Comparison of ENCODE assay signal across 2 cellular contexts in the genomic region with DNA sequence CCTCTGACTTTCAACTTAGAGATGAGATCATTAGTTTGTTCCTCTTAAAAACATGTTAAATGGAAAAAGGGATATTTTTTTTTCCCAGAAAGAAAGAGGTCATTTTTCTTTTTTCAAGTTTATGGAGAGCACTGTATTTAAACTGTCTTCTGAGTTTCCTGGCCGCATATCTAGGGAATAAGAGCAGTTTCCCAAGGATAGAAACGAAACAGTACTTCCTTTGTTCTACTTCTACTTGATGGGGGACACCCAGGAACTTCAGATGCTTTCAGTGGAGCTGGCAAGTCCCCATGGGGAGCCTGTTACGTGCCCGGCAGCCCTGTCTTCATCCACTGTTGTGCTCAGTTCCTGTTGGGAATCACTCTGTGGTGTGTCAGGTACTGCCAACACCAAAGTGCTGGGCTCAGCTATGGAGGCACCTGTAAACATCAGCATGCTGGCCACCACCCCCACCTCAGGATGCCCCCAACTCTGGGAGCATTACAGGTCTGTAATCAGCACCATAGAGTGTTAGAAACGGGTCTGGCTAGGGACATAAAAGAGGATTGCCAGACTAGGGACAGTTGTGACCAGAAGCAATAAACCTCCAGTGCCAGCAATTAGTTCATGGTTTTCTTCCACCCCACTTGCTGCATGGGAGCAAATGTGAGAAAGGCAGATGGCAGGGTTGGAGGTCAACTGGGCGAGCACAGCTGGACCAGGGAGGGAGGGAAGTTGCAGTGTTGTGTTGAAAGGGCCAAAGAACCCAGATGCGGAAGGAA.
TF ChIP-seq lines count a peak whose summit lies in the region.

No MANE protein-coding gene starts in this region.

TF ChIP-seq in IMR-90, 13 proteins besides CTCF, POLR2A, EP300 and RAD21:
- TF ChIP-seq MAZ (IDR thresholded peaks at IDR 0.05; ENCODE audit: borderline replicate concordance, low read depth, low read length), result no peak
- TF ChIP-seq RCOR1 (IDR thresholded peaks at IDR 0.05; ENCODE audit: insufficient replicate concordance, low read length), result no peak
- TF ChIP-seq MAFK (IDR thresholded peaks at IDR 0.05; ENCODE audit: low read depth, low read length), result no peak
- TF ChIP-seq NFE2L2 (IDR thresholded peaks at IDR 0.05; ENCODE audit: low read depth, low read length), result no peak
- no peak for TF ChIP-seq CHD1 (IDR thresholded peaks at IDR 0.05; ENCODE audit: low read depth, low read length)
- TF ChIP-seq SMC3 (IDR thresholded peaks at IDR 0.05; ENCODE audit: low read depth, low read length), result no peak
- no peak for TF ChIP-seq MXI1 (IDR thresholded peaks at IDR 0.05; ENCODE audit: borderline replicate concordance, low read depth, low read length)
- TF ChIP-seq, protein P1, sequence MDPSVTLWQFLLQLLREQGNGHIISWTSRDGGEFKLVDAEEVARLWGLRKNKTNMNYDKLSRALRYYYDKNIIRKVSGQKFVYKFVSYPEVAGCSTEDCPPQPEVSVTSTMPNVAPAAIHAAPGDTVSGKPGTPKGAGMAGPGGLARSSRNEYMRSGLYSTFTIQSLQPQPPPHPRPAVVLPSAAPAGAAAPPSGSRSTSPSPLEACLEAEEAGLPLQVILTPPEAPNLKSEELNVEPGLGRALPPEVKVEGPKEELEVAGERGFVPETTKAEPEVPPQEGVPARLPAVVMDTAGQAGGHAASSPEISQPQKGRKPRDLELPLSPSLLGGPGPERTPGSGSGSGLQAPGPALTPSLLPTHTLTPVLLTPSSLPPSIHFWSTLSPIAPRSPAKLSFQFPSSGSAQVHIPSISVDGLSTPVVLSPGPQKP (IDR thresholded peaks at IDR 0.05; ENCODE audit: borderline replicate concordance, low read depth, low read length), result no peak
- TF ChIP-seq, protein P2, sequence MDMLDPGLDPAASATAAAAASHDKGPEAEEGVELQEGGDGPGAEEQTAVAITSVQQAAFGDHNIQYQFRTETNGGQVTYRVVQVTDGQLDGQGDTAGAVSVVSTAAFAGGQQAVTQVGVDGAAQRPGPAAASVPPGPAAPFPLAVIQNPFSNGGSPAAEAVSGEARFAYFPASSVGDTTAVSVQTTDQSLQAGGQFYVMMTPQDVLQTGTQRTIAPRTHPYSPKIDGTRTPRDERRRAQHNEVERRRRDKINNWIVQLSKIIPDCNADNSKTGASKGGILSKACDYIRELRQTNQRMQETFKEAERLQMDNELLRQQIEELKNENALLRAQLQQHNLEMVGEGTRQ (IDR thresholded peaks at IDR 0.05; ENCODE audit: low read depth, low read length), result no peak
- TF ChIP-seq BHLHE40 (IDR thresholded peaks at IDR 0.05; ENCODE audit: low read depth, low read length), result no peak
- TF ChIP-seq FOS (IDR thresholded peaks at IDR 0.05; ENCODE audit: low read depth, low read length), result no peak
- no peak for TF ChIP-seq CEBPB (IDR thresholded peaks at IDR 0.05; ENCODE audit: low read depth, low read length)

TF ChIP-seq in SK-N-SH, 30 proteins besides CTCF, POLR2A, EP300 and RAD21:
- no peak for TF ChIP-seq TEAD4 (IDR thresholded peaks at IDR 0.05; ENCODE audit: borderline replicate concordance, insufficient read depth)
- no peak for TF ChIP-seq CHD2 (IDR thresholded peaks at IDR 0.05; ENCODE audit: low read length, partially characterized antibody)
- TF ChIP-seq FOXJ3 (CRISPR knock-in tag; IDR thresholded peaks at IDR 0.05), result no peak
- no peak for TF ChIP-seq TAF1 (IDR thresholded peaks at IDR 0.05; ENCODE audit: borderline replicate concordance, low read depth, low read length)
- no peak for TF ChIP-seq NRF1 (IDR thresholded peaks at IDR 0.05; ENCODE audit: low read depth, low read length)
- TF ChIP-seq MXI1 (IDR thresholded peaks at IDR 0.05; ENCODE audit: low read depth, low read length), result no peak
- no peak for TF ChIP-seq FOSL2 (IDR thresholded peaks at IDR 0.05; ENCODE audit: borderline replicate concordance, low read depth)
- TF ChIP-seq RCOR1 (IDR thresholded peaks at IDR 0.05; ENCODE audit: low read length), result no peak
- TF ChIP-seq, protein P3, sequence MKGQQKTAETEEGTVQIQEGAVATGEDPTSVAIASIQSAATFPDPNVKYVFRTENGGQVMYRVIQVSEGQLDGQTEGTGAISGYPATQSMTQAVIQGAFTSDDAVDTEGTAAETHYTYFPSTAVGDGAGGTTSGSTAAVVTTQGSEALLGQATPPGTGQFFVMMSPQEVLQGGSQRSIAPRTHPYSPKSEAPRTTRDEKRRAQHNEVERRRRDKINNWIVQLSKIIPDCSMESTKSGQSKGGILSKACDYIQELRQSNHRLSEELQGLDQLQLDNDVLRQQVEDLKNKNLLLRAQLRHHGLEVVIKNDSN (IDR thresholded peaks at IDR 0.05; ENCODE audit: borderline replicate concordance, low read depth), result no peak
- TF ChIP-seq, protein P4, sequence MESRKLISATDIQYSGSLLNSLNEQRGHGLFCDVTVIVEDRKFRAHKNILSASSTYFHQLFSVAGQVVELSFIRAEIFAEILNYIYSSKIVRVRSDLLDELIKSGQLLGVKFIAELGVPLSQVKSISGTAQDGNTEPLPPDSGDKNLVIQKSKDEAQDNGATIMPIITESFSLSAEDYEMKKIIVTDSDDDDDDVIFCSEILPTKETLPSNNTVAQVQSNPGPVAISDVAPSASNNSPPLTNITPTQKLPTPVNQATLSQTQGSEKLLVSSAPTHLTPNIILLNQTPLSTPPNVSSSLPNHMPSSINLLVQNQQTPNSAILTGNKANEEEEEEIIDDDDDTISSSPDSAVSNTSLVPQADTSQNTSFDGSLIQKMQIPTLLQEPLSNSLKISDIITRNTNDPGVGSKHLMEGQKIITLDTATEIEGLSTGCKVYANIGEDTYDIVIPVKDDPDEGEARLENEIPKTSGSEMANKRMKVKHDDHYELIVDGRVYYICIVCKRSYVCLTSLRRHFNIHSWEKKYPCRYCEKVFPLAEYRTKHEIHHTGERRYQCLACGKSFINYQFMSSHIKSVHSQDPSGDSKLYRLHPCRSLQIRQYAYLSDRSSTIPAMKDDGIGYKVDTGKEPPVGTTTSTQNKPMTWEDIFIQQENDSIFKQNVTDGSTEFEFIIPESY (IDR thresholded peaks at IDR 0.05; ENCODE audit: borderline replicate concordance, low read depth), result no peak
- TF ChIP-seq EZH2phosphoT487 (IDR thresholded peaks at IDR 0.05; ENCODE audit: borderline replicate concordance, low read depth), result no peak
- TF ChIP-seq GABPA (IDR thresholded peaks at IDR 0.05; ENCODE audit: low read depth), result no peak
- no peak for TF ChIP-seq RXRA (IDR thresholded peaks at IDR 0.05; ENCODE audit: borderline replicate concordance, low read depth)
- TF ChIP-seq FOXM1 (IDR thresholded peaks at IDR 0.05; ENCODE audit: low read depth), result no peak
- TF ChIP-seq, protein P5, sequence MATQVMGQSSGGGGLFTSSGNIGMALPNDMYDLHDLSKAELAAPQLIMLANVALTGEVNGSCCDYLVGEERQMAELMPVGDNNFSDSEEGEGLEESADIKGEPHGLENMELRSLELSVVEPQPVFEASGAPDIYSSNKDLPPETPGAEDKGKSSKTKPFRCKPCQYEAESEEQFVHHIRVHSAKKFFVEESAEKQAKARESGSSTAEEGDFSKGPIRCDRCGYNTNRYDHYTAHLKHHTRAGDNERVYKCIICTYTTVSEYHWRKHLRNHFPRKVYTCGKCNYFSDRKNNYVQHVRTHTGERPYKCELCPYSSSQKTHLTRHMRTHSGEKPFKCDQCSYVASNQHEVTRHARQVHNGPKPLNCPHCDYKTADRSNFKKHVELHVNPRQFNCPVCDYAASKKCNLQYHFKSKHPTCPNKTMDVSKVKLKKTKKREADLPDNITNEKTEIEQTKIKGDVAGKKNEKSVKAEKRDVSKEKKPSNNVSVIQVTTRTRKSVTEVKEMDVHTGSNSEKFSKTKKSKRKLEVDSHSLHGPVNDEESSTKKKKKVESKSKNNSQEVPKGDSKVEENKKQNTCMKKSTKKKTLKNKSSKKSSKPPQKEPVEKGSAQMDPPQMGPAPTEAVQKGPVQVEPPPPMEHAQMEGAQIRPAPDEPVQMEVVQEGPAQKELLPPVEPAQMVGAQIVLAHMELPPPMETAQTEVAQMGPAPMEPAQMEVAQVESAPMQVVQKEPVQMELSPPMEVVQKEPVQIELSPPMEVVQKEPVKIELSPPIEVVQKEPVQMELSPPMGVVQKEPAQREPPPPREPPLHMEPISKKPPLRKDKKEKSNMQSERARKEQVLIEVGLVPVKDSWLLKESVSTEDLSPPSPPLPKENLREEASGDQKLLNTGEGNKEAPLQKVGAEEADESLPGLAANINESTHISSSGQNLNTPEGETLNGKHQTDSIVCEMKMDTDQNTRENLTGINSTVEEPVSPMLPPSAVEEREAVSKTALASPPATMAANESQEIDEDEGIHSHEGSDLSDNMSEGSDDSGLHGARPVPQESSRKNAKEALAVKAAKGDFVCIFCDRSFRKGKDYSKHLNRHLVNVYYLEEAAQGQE (IDR thresholded peaks at IDR 0.05; ENCODE audit: low read depth, low read length), result no peak
- TF ChIP-seq, protein P6, sequence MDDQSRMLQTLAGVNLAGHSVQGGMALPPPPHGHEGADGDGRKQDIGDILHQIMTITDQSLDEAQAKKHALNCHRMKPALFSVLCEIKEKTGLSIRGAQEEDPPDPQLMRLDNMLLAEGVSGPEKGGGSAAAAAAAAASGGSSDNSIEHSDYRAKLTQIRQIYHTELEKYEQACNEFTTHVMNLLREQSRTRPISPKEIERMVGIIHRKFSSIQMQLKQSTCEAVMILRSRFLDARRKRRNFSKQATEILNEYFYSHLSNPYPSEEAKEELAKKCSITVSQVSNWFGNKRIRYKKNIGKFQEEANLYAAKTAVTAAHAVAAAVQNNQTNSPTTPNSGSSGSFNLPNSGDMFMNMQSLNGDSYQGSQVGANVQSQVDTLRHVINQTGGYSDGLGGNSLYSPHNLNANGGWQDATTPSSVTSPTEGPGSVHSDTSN (IDR thresholded peaks at IDR 0.05), result no peak
- TF ChIP-seq, protein P7, sequence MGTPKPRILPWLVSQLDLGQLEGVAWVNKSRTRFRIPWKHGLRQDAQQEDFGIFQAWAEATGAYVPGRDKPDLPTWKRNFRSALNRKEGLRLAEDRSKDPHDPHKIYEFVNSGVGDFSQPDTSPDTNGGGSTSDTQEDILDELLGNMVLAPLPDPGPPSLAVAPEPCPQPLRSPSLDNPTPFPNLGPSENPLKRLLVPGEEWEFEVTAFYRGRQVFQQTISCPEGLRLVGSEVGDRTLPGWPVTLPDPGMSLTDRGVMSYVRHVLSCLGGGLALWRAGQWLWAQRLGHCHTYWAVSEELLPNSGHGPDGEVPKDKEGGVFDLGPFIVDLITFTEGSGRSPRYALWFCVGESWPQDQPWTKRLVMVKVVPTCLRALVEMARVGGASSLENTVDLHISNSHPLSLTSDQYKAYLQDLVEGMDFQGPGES (IDR thresholded peaks at IDR 0.05; ENCODE audit: low read depth, low read length), result no peak
